Comparison of ENCODE assay signal across 8 cellular contexts in the genomic region with DNA sequence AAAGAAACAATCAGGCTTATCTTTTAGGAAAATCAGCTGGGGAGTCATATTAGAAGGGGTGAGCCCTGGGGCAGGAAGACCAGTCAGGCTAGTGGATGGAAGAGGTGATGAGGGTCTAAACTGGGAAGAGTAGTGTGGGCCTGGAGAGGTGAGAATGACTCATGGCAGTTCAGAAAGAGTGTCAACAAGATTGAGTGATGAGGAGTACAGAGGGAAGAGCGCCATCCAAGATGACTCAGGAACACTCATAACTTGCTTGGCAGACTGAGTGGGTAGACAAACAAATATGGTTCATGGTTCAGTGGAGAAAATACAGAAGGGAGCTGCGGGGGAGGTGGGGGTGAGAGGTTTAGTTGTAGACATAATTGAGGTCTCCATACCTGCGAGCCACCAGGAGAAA. TPM values are rescaled to one million over a fixed set of nuclear protein-coding genes. Genes with fewer than 3 reads are reported as not detected.
DNase-seq lines count a peak whose midpoint lies in the region; ATAC-seq and TF ChIP-seq lines count a peak whose summit lies in the region.
"Had no signal": no experiment of that assay in that cellular context is flagged by ENCODE, and none has a peak within 500 bp of the region (broad histone marks: within the 10 kb centered on the region; RNA-seq: fewer than 3 reads in every experiment).

No MANE protein-coding gene starts in this region.

- no peak overlapping the region for H3K4me3 Mint-ChIP-seq in neural progenitor cell

- peak overlapping the region; percentile 1 for H3K27ac ChIP-seq in neural progenitor cell
- H3K27ac ChIP-seq: neutrophil had no signal

- H3K4me1 ChIP-seq in neural progenitor cell = peaks cover 26% of the 10 kb centered on the region

- H3F3A ChIP-seq in neural progenitor cell (ENCODE audit: low read depth) = no peaks in the 10 kb centered on the region

- no peaks in the 10 kb centered on the region for H4K20me1 ChIP-seq in neural progenitor cell (ENCODE audit: low read depth)

- H3K36me3 ChIP-seq in neural progenitor cell = no peaks in the 10 kb centered on the region
- H3K36me3 ChIP-seq: neutrophil had no signal

- TF ChIP-seq CTCF in neural progenitor cell (IDR thresholded peaks at IDR 0.05) = no peak

- no peak overlapping the region for H2AFZ ChIP-seq in neural progenitor cell (replicated peaks)

- H3K4me1 Mint-ChIP-seq in neural progenitor cell = no peaks in the 10 kb centered on the region

- H3K27me3 Mint-ChIP-seq in neural progenitor cell (ENCODE audit: insufficient read depth, low read depth) = peaks cover 2% of the 10 kb centered on the region

- peak; percentile 57 for ATAC-seq in GM18867 (IDR thresholded peaks at IDR 0.05; ENCODE audit: unreplicated experiment)
- ATAC-seq in HG03432 (IDR thresholded peaks at IDR 0.05; ENCODE audit: unreplicated experiment) = peak; percentile 73

- DNase-seq in amniotic epithelial cell (ENCODE audit: low read depth) = peak; percentile 90
- no peak for DNase-seq in neural progenitor cell (ENCODE audit: low spot score)
- DNase-seq in GOT3 (lab: John Stamatoyannopoulos, UW) = no peak
- DNase-seq in NOMO-1 (lab: John Stamatoyannopoulos, UW; ENCODE audit: unreplicated experiment in 2 of 2) = no peak
- no peak for DNase-seq in T-helper 9 cell

- H3K9me3 ChIP-seq in neural progenitor cell (ENCODE audit: low read depth) = no peaks in the 10 kb centered on the region
- H3K9me3 ChIP-seq: neutrophil had no signal

- no peaks in the 10 kb centered on the region for H3K27me3 ChIP-seq in neural progenitor cell
- H3K27me3 ChIP-seq: neutrophil had no signal

- H3K4me3 ChIP-seq in neural progenitor cell = no peak overlapping the region

- H3K9me3 Mint-ChIP-seq in neural progenitor cell = no peaks in the 10 kb centered on the region

- H3K36me3 Mint-ChIP-seq in neural progenitor cell = no peaks in the 10 kb centered on the region

- no peak overlapping the region for H3K4me2 ChIP-seq in neural progenitor cell

- no peak overlapping the region for H3K9ac ChIP-seq in neural progenitor cell

- no peaks in the 10 kb centered on the region for H3K79me2 ChIP-seq in neural progenitor cell (ENCODE audit: low read depth)

- no peak overlapping the region for H3K27ac Mint-ChIP-seq in neural progenitor cell

RNA-seq across cellular contexts. Expression of gene CLDN10, which starts 17.3 kb away (rescaled TPM):
- total RNA-seq in neural progenitor cell (ENCODE audit: low replicate concordance) = 22.8 and 25.5 TPM in 2 replicates
